In the genomic region with DNA sequence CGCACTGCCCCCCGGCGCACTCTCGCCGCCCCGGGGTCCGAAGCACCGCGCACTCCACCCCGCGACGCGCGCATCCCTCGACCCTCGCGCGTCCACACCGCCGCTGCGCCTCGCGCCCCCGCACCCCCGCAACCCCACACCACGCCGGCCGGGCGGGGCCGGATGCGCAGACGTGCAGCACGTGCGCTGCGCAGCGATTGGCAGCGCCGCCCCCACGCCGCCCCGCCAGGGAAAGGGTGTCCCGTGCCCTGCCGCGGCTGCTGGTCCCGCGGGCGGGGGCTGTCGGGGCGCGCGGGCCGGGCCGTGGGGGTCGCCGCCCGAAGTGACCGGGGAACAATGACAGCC, we compare ENCODE assay signal across 8 cellular contexts. TPM values are rescaled to one million over a fixed set of nuclear protein-coding genes. Genes with fewer than 3 reads are reported as not detected.
DNase-seq lines count a peak whose midpoint lies in the region; ATAC-seq lines count a peak whose summit lies in the region.

No MANE protein-coding gene starts in this region.

- peak overlapping the region; percentile 91 for H3K4me3 Mint-ChIP-seq in activated naive CD8-positive, alpha-beta T cell treated with anti-CD3 and anti-CD28 coated beads, Interleukin-2, amount 10 ng/mL, durations not matched to agents 7 days and 5 days

- peak overlapping the region; percentile 95 for H3K27ac Mint-ChIP-seq in activated naive CD8-positive, alpha-beta T cell treated with anti-CD3 and anti-CD28 coated beads, Interleukin-2, amount 10 ng/mL, durations not matched to agents 7 days and 5 days

- peaks cover 5% of the 10 kb centered on the region for H3K36me3 Mint-ChIP-seq in activated naive CD8-positive, alpha-beta T cell treated with anti-CD3 and anti-CD28 coated beads, Interleukin-2, amount 10 ng/mL, durations not matched to agents 7 days and 5 days

- H3K4me3 ChIP-seq in SJSA1 (peak overlapping the region; percentile 8; the same call in 1 of the 2 replicates), iPS-20b (ENCODE audit: low read length) (peak overlapping the region; percentile 82)

- H3K36me3 ChIP-seq in SJSA1: no peaks in the 10 kb centered on the region
- no peaks in the 10 kb centered on the region for H3K36me3 ChIP-seq in iPS-20b (ENCODE audit: insufficient read depth, low read depth, low read length)

- H3K9me3 ChIP-seq in SJSA1 (replicated peaks) (no peaks in the 10 kb centered on the region), iPS-20b (ENCODE audit: insufficient read depth, low read depth, low read length) (no peaks in the 10 kb centered on the region)

- POLR2A ChIA-PET in activated naive CD8-positive, alpha-beta T cell treated with anti-CD3 and anti-CD28 coated beads, Interleukin-2, amount 10 ng/mL, durations not matched to agents 7 days and 5 days (lab: Charles Lee): interaction anchor here (2.0 to 4.7 kb wide), 4 partner anchors 10 to 54 kb away, joined by 9 to 34 read pairs (median 18); a partner anchor contains a TSS

- H3K27me3 ChIP-seq in SJSA1 (replicated peaks): peaks cover 37% of the 10 kb centered on the region
- H3K27me3 ChIP-seq in iPS-20b (ENCODE audit: insufficient read depth, low read length): peaks cover 40% of the 10 kb centered on the region

- H3K9me3 Mint-ChIP-seq in activated naive CD8-positive, alpha-beta T cell treated with anti-CD3 and anti-CD28 coated beads, Interleukin-2, amount 10 ng/mL, durations not matched to agents 7 days and 5 days: no peaks in the 10 kb centered on the region

- H3K4me1 Mint-ChIP-seq in activated naive CD8-positive, alpha-beta T cell treated with anti-CD3 and anti-CD28 coated beads, Interleukin-2, amount 10 ng/mL, durations not matched to agents 7 days and 5 days: peaks cover 35% of the 10 kb centered on the region

- H3K9ac ChIP-seq in iPS-20b (ENCODE audit: low read depth, low read length): no peak overlapping the region

- peak; percentile 35 for ATAC-seq in GM19351 (IDR thresholded peaks at IDR 0.05; ENCODE audit: unreplicated experiment)
- peak; percentile 67 for ATAC-seq in activated naive CD8-positive, alpha-beta T cell treated with anti-CD3 and anti-CD28 coated beads, Interleukin-2, amount 10 ng/mL, durations not matched to agents 7 days and 5 days (ENCODE audit: low read depth)

- H3K27ac ChIP-seq in SJSA1: no peak overlapping the region
- no peak overlapping the region for H3K27ac ChIP-seq in iPS-20b (ENCODE audit: low read length)

- DNase-seq in SJSA1 (ENCODE audit: low read depth in 1 of 2, low spot score in 2 of 2) (no peak), DMS79 (lab: John Stamatoyannopoulos, UW) (no peak), SHP77 treated with DMSO at 0.1 percent for 48 hours (lab: John Stamatoyannopoulos, UW) (no peak), NCI-H1048 (lab: John Stamatoyannopoulos, UW) (no peak)
- peak; percentile 86 for DNase-seq in activated naive CD8-positive, alpha-beta T cell treated with anti-CD3 and anti-CD28 coated beads, Interleukin-2, amount 10 ng/mL, durations not matched to agents 7 days and 5 days
- peak; percentile 30 to 80 (median 65) for DNase-seq in stimulated activated CD4-positive, alpha-beta T cell treated with anti-CD3 and anti-CD28 coated beads, Interleukin-1b, Interleukin-23, amount 100 ng/mL, for 24 hours (ENCODE audit: low read depth in 4 of 4, low spot score in 1 of 4)

- H3K27me3 Mint-ChIP-seq in activated naive CD8-positive, alpha-beta T cell treated with anti-CD3 and anti-CD28 coated beads, Interleukin-2, amount 10 ng/mL, durations not matched to agents 7 days and 5 days: no peaks in the 10 kb centered on the region

- H3K4me1 ChIP-seq in SJSA1 (replicated peaks): peaks cover 9% of the 10 kb centered on the region
- H3K4me1 ChIP-seq in iPS-20b (ENCODE audit: insufficient read depth, low read length): peaks cover 8% of the 10 kb centered on the region; the same call in 1 of the 2 replicates

RNA-seq across cellular contexts. Expression of a gene that starts 53.7 kb away (rescaled TPM):
- 0.88 and 1.2 TPM in 2 replicates for total RNA-seq in SJSA1 (2014; rRNA removed; shearing (Covaris generic))
- 10 to 100 TPM; 20.5 to 21.2 TPM for total RNA-seq in activated naive CD8-positive, alpha-beta T cell treated with anti-CD3 and anti-CD28 coated beads, Interleukin-2, amount 10 ng/mL, durations not matched to agents 7 days and 5 days

Comparison
In these comparisons a context has a peak if more than half of its experiments do, and no peak if none do; other contexts are left out.
1. DNase-seq: peak in activated naive CD8-positive, alpha-beta T cell treated with anti-CD3 and anti-CD28 coated beads, Interleukin-2, amount 10 ng/mL, durations not matched to agents 7 days and 5 days (single experiment) and stimulated activated CD4-positive, alpha-beta T cell treated with anti-CD3 and anti-CD28 coated beads, Interleukin-1b, Interleukin-23, amount 100 ng/mL, for 24 hours (4 of 4); none in SJSA1 (0 of 2), DMS79 (single experiment), SHP77 treated with DMSO at 0.1 percent for 48 hours (single experiment) and NCI-H1048 (single experiment).